Comparison of ENCODE assay signal across 21 cellular contexts in the genomic region with DNA sequence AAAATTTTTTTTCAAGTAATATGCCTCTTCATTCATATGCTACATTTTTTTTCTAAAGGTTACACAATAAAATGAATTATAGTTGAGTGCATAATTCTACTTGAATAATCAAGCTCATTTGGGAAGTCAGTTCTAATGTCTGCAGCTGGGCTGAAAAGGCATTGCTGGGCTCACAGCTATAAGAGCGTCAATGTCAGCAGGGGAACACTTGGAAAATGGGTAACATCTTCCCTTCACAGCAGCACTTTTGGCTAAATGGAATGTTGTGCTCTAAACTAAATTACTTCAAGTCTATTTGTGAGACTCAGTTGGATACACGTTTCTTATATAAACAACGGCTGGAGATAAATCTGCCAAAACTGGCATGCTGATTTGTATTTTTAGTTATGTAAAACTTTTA.
"Had no signal": no experiment of that assay in that cellular context is flagged by ENCODE, and none has a peak within 500 bp of the region (broad histone marks: within the 10 kb centered on the region; RNA-seq: fewer than 3 reads in every experiment).

No MANE protein-coding gene starts in this region.

- H3K4me3 Mint-ChIP-seq: IgD-negative memory B cell had no signal

- H3K4me1 Mint-ChIP-seq: IgD-negative memory B cell had no signal

- ATAC-seq: K562, Panc1, PC-3, SK-N-SH treated with all-trans-retinoic acid at 6 μM for 48 hours had no signal

- H3K36me3 Mint-ChIP-seq: IgD-negative memory B cell had no signal

- H3K4me2 ChIP-seq: KMS-11 had no signal

- DNase-seq: Kasumi-1, MM.1S, NCI-H1092 treated with DMSO at 0.1 percent for 48 hours, NCI-H1436, NCI-H187, NCI-H2029, NCI-H2081 treated with DMSO at 0.1 percent for 48 hours, NCI-H226, NCI-H510A, NCI-H524 treated with DMSO at 0.1 percent for 48 hours, NCI-H69, NCI-H774, PC-3, SIG-M5 had no signal

- H3K4me3 ChIP-seq: K562 had no signal

- H3K27ac Mint-ChIP-seq: IgD-negative memory B cell had no signal

- H3K27ac ChIP-seq: HL-60, KMS-11, RWPE1 had no signal

- H3K27me3 Mint-ChIP-seq: IgD-negative memory B cell had no signal
